40 cellular contexts compared by ENCODE assay signal in the genomic region with DNA sequence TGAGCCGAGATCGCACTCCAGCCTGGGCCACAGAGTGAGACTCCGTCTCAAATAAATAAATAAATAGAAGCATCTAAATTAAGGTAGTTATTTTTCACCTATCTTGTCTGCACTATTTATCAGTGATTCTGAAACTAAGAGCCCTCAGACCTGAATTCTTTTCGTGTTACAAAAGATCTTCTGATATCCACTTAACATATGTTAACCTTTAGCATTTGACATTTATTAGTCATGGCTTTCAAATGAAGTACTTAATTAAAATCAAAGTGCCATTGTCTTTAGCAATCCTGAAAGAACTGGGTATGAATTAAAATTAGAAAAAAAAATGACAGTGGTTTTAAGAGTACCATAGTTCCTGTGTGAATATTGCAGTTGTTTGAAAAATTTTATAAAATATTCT.
"Had no signal": no experiment of that assay in that cellular context is flagged by ENCODE, and none has a peak within 500 bp of the region (broad histone marks: within the 10 kb centered on the region; RNA-seq: fewer than 3 reads in every experiment).

No MANE protein-coding gene starts in this region.

- H3K36me3 Mint-ChIP-seq: activated naive CD4-positive, alpha-beta T cell treated with anti-CD3 and anti-CD28 coated beads, Interleukin-2, amount 10 ng/mL, durations not matched to agents 7 days and 5 days; activated naive CD8-positive, alpha-beta T cell treated with anti-CD3 and anti-CD28 coated beads, Interleukin-2, amount 10 ng/mL, durations not matched to agents 7 days and 5 days had no signal

- ATAC-seq: activated naive CD4-positive, alpha-beta T cell treated with anti-CD3 and anti-CD28 coated beads, Interleukin-2, amount 50 U/mL, for 72 hours; activated naive CD8-positive, alpha-beta T cell treated with anti-CD3 and anti-CD28 coated beads, Interleukin-2, amount 50 U/mL, for 24 hours; activated T-cell treated with anti-CD3 and anti-CD28 coated beads, Interleukin-2, amount 50 U/mL, for 4 hours; activated T-cell treated with anti-CD3 and anti-CD28 coated beads, Interleukin-2, amount 50 U/mL, for 72 hours; activated T-helper 17 cell treated with anti-CD3 and anti-CD28 coated beads, Interleukin-2, amount 50 U/mL, for 72 hours; body of pancreas had no signal

- H3K27ac Mint-ChIP-seq: activated naive CD4-positive, alpha-beta T cell treated with anti-CD3 and anti-CD28 coated beads for 36 hours; activated naive CD4-positive, alpha-beta T cell treated with anti-CD3 and anti-CD28 coated beads, Interleukin-2, amount 10 ng/mL, durations not matched to agents 7 days and 5 days; activated naive CD4-positive, alpha-beta T cell treated with anti-CD3 and anti-CD28 coated beads, Interleukin-2, amount 50 U/mL, for 24 hours; activated naive CD4-positive, alpha-beta T cell treated with anti-CD3 and anti-CD28 coated beads, Interleukin-2, amount 50 U/mL, for 72 hours; activated naive CD8-positive, alpha-beta T cell; activated naive CD8-positive, alpha-beta T cell treated with anti-CD3 and anti-CD28 coated beads for 36 hours; activated naive CD8-positive, alpha-beta T cell treated with anti-CD3 and anti-CD28 coated beads, Interleukin-2, amount 10 ng/mL, durations not matched to agents 7 days and 5 days; activated naive CD8-positive, alpha-beta T cell treated with anti-CD3 and anti-CD28 coated beads, Interleukin-2, amount 50 U/mL, for 24 hours; activated T-cell treated with anti-CD3 and anti-CD28 coated beads, Interleukin-2, amount 50 U/mL, for 24 hours; activated T-cell treated with anti-CD3 and anti-CD28 coated beads, Interleukin-2, amount 50 U/mL, for 72 hours; activated T-helper 1 cell treated with anti-CD3 and anti-CD28 coated beads, Interleukin-12 subunit alpha, Interleukin-12 subunit beta, Interleukin-2, Interleukin-4 antibody, amounts not matched to agents 30 ng/mL and 10 ng/mL and 1 ng/mL, durations not matched to agents 14 hours and 24 hours and 36 hours; activated T-helper 17 cell treated with anti-CD3 and anti-CD28 coated beads, Interleukin-2, amount 50 U/mL, for 72 hours; activated T-helper 2 cell treated with anti-CD3 and anti-CD28 coated beads, Interferon-gamma antibody, Interleukin-2, Interleukin-4, amounts not matched to agents 10 μg/mL and 5 μg/mL and 100 μg/mL, durations not matched to agents 14 hours and 24 hours and 36 hours; brain had no signal

- H3K4me3 Mint-ChIP-seq: activated naive CD4-positive, alpha-beta T cell treated with anti-CD3 and anti-CD28 coated beads for 36 hours; activated naive CD4-positive, alpha-beta T cell treated with anti-CD3 and anti-CD28 coated beads, Interleukin-2, amount 10 ng/mL, durations not matched to agents 7 days and 5 days; activated naive CD4-positive, alpha-beta T cell treated with anti-CD3 and anti-CD28 coated beads, Interleukin-2, amount 50 U/mL, for 24 hours; activated naive CD8-positive, alpha-beta T cell; activated naive CD8-positive, alpha-beta T cell treated with anti-CD3 and anti-CD28 coated beads for 36 hours; activated naive CD8-positive, alpha-beta T cell treated with anti-CD3 and anti-CD28 coated beads, Interleukin-2, amount 10 ng/mL, durations not matched to agents 7 days and 5 days; activated naive CD8-positive, alpha-beta T cell treated with anti-CD3 and anti-CD28 coated beads, Interleukin-2, amount 50 U/mL, for 24 hours; activated T-cell treated with anti-CD3 and anti-CD28 coated beads, Interleukin-2, amount 50 U/mL, for 24 hours; activated T-cell treated with anti-CD3 and anti-CD28 coated beads, Interleukin-2, amount 50 U/mL, for 4 hours; activated T-cell treated with anti-CD3 and anti-CD28 coated beads, Interleukin-2, amount 50 U/mL, for 72 hours; activated T-helper 1 cell treated with anti-CD3 and anti-CD28 coated beads, Interleukin-12 subunit alpha, Interleukin-12 subunit beta, Interleukin-2, Interleukin-4 antibody, amounts not matched to agents 30 ng/mL and 10 ng/mL and 1 ng/mL, durations not matched to agents 14 hours and 24 hours and 36 hours; activated T-helper 17 cell treated with anti-CD3 and anti-CD28 coated beads, Interleukin-2, amount 50 U/mL, for 72 hours; brain; central memory CD8-positive, alpha-beta T cell had no signal

- H3K4me1 Mint-ChIP-seq: activated naive CD4-positive, alpha-beta T cell treated with anti-CD3 and anti-CD28 coated beads, Interleukin-2, amount 10 ng/mL, durations not matched to agents 7 days and 5 days; activated naive CD4-positive, alpha-beta T cell treated with anti-CD3 and anti-CD28 coated beads, Interleukin-2, amount 50 U/mL, for 24 hours; activated naive CD8-positive, alpha-beta T cell treated with anti-CD3 and anti-CD28 coated beads for 36 hours; activated naive CD8-positive, alpha-beta T cell treated with anti-CD3 and anti-CD28 coated beads, Interleukin-2, amount 10 ng/mL, durations not matched to agents 7 days and 5 days; activated naive CD8-positive, alpha-beta T cell treated with anti-CD3 and anti-CD28 coated beads, Interleukin-2, amount 50 U/mL, for 24 hours; activated T-helper 17 cell treated with anti-CD3 and anti-CD28 coated beads, Interleukin-2, amount 50 U/mL, for 72 hours; central memory CD8-positive, alpha-beta T cell had no signal

- H3K27me3 ChIP-seq: adrenal gland, ascending aorta, body of pancreas, brain microvascular endothelial cell, breast epithelium, cardiac muscle cell had no signal

- DNase-seq: activated effector memory CD4-positive, alpha-beta T cell treated with anti-CD3 and anti-CD28 coated beads, Interleukin-2, amount 50 U/mL, for 16 hours; activated effector memory CD4-positive, alpha-beta T cell treated with Interleukin-2 at 50 U/mL for 16 hours; activated gamma-delta T cell; activated gamma-delta T cell treated with Interleukin-2 at 50 U/mL for 16 hours; activated naive CD4-positive, alpha-beta T cell; activated naive CD4-positive, alpha-beta T cell treated with anti-CD3 and anti-CD28 coated beads for 36 hours; activated naive CD4-positive, alpha-beta T cell treated with anti-CD3 and anti-CD28 coated beads, Interleukin-2, amount 10 ng/mL, durations not matched to agents 7 days and 5 days; activated naive CD4-positive, alpha-beta T cell treated with anti-CD3 and anti-CD28 coated beads, Interleukin-2, amount 50 U/mL, for 16 hours; activated naive CD4-positive, alpha-beta T cell treated with Interleukin-2 at 50 U/mL for 16 hours; activated naive CD8-positive, alpha-beta T cell treated with anti-CD3 and anti-CD28 coated beads for 36 hours; activated naive CD8-positive, alpha-beta T cell treated with anti-CD3 and anti-CD28 coated beads, Interleukin-2, amount 10 ng/mL, durations not matched to agents 7 days and 5 days; activated naive CD8-positive, alpha-beta T cell treated with anti-CD3 and anti-CD28 coated beads, Interleukin-2, amount 50 U/mL, for 24 hours; activated T-cell treated with anti-CD3 and anti-CD28 coated beads, Interleukin-2, amount 50 U/mL, for 1 hour; activated T-cell treated with anti-CD3 and anti-CD28 coated beads, Interleukin-2, amount 50 U/mL, for 24 hours; activated T-cell treated with anti-CD3 and anti-CD28 coated beads, Interleukin-2, amount 50 U/mL, for 4 hours; activated T-cell treated with anti-CD3 and anti-CD28 coated beads, Interleukin-2, amount 50 U/mL, for 48 hours; activated T-cell treated with anti-CD3 and anti-CD28 coated beads, Interleukin-2, amount 50 U/mL, for 72 hours; adrenal gland; amniotic stem cell; amygdala; anterior cingulate cortex; aorta; body of pancreas; brain microvascular endothelial cell; caudate nucleus; central memory CD4-positive, alpha-beta T cell; cerebellar nuclear complex had no signal

- FAIRE-seq: astrocyte, bronchial epithelial cell had no signal

- H3K27ac ChIP-seq: adrenal gland, ascending aorta, body of pancreas, brain microvascular endothelial cell, breast epithelium, cardiac muscle cell had no signal
